In the genomic region with DNA sequence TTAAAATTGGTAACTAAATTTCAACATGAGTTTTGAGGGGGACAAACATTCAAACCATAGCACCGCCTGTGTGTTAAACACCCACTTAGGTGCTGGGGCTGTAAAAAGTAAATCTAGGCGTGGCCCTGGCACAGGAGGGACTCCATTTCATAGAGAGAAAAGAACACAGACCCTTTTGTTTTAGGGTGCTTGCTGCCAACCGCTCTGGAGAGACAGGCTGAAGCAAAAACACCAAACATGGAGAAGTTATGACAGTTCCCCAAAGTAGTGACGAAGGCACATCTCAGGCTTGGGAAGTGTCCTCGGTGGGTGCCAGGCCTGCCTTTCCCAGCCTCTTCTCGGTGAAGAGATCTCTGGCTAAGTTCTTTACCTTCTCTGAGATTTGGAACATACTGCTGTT, we compare ENCODE assay signal across 22 cellular contexts. TPM values are rescaled to one million over a fixed set of nuclear protein-coding genes. Genes with fewer than 3 reads are reported as not detected.
DNase-seq lines count a peak whose midpoint lies in the region; ATAC-seq and TF ChIP-seq lines count a peak whose summit lies in the region.
"Had no signal": no experiment of that assay in that cellular context is flagged by ENCODE, and none has a peak within 500 bp of the region (broad histone marks: within the 10 kb centered on the region; RNA-seq: fewer than 3 reads in every experiment).

No MANE protein-coding gene starts in this region.

- no peaks in the 10 kb centered on the region for H4K20me1 ChIP-seq in Loucy (ENCODE audit: insufficient read depth, low read length, poor library complexity, severe bottlenecking)

- H3K9me3 ChIP-seq in Loucy (ENCODE audit: insufficient read depth, low read depth, low read length): no peaks in the 10 kb centered on the region
- no peaks in the 10 kb centered on the region for H3K9me3 ChIP-seq in mucosa of rectum (ENCODE audit: control insufficient read depth in 2 of 2, low read length in 2 of 2)
- no peaks in the 10 kb centered on the region for H3K9me3 ChIP-seq in thoracic aorta
- H3K9me3 ChIP-seq in BE2C: no peaks in the 10 kb centered on the region

- no peaks in the 10 kb centered on the region for H3K27me3 ChIP-seq in Loucy (ENCODE audit: insufficient read depth, low read length, poor library complexity, severe bottlenecking)
- peaks cover 0 to 3% of the 10 kb centered on the region in 2 donors for H3K27me3 ChIP-seq in mucosa of rectum (ENCODE audit: control insufficient read depth in 2 of 2, insufficient read depth in 2 of 2, low read length in 2 of 2)
- H3K27me3 ChIP-seq in thoracic aorta (replicated peaks; ENCODE audit: insufficient read depth): no peaks in the 10 kb centered on the region
- H3K27me3 ChIP-seq in BE2C: no peaks in the 10 kb centered on the region

- H3K27ac ChIP-seq in mucosa of rectum (ENCODE audit: low read depth in 2 of 2, low read length in 2 of 2) (peak overlapping the region; percentile 30 to 68), thoracic aorta (peak overlapping the region; percentile 85 to 93)
- H3K27ac ChIP-seq: C4-2B, GM23248, HL-60 had no signal

- H3F3A ChIP-seq in Loucy (ENCODE audit: low read depth): peaks cover 4% of the 10 kb centered on the region; the same call in 1 of the 2 replicates

- DNase-seq in SW480 (ENCODE audit: low spot score) (peak; percentile 79), thoracic aorta (ENCODE audit: low spot score) (no peak), BE2C (no peak), SK-N-DZ (ENCODE audit: low spot score) (no peak)
- DNase-seq: activated CD4-positive, alpha-beta memory T cell treated with anti-CD3 and anti-CD28 coated beads for 36 hours; GM23248; hippocampal formation; mesenchymal stem cell; naive B cell; NCI-H1694 treated with DMSO at 0.1 percent for 48 hours; NCI-H774; nucleus accumbens; SIG-M5; T-cell had no signal

- H3K36me3 ChIP-seq in Loucy (ENCODE audit: insufficient read depth, low read length) (no peaks in the 10 kb centered on the region), mucosa of rectum (ENCODE audit: control insufficient read depth in 2 of 2, insufficient read depth in 2 of 2, low read length in 2 of 2) (no peaks in the 10 kb centered on the region), thoracic aorta (peaks cover 5% of the 10 kb centered on the region), BE2C (no peaks in the 10 kb centered on the region)

- H3K9ac ChIP-seq in Loucy (ENCODE audit: low read depth, low read length, poor library complexity, severe bottlenecking): peak overlapping the region; percentile 61
- no peak overlapping the region for H3K9ac ChIP-seq in mucosa of rectum (ENCODE audit: low read depth in 1 of 2, low read length in 2 of 2)
- H3K9ac ChIP-seq: GM23248 had no signal

- no peaks in the 10 kb centered on the region for H3K79me2 ChIP-seq in Loucy (ENCODE audit: insufficient read depth, low read length)

- peak overlapping the region; percentile 86 for H3K4me2 ChIP-seq in Loucy (ENCODE audit: low read depth, low read length, poor library complexity, severe bottlenecking)

- TF ChIP-seq CTCF in Loucy (conservative IDR thresholded peaks at IDR 0.05; ENCODE audit: low read length) (no peak), thoracic aorta (IDR thresholded peaks at IDR 0.05) (no peak), BE2C (IDR thresholded peaks at IDR 0.05; ENCODE audit: low read depth, low read length) (no peak)

- no peaks in the 10 kb centered on the region for H3K9me2 ChIP-seq in Loucy (replicated peaks; ENCODE audit: low read depth, low read length)

- H3K4me3 ChIP-seq in Loucy (ENCODE audit: low read length, poor library complexity, severe bottlenecking) (no peak overlapping the region), mucosa of rectum (ENCODE audit: low read length in 2 of 2) (peak overlapping the region in 1 of 2 donors; percentile 44), thoracic aorta (peak overlapping the region; percentile 76), BE2C (ENCODE audit: low read depth, low read length) (no peak overlapping the region)
- H3K4me3 ChIP-seq: GM23248 had no signal

- no peak for ATAC-seq in thoracic aorta (ENCODE audit: insufficient number of reproducible peaks, low FRiP score, low read depth)
- ATAC-seq in GM18520 (IDR thresholded peaks at IDR 0.05; ENCODE audit: unreplicated experiment): no peak
- ATAC-seq: activated CD4-positive, CD25-positive, alpha-beta regulatory T cell treated with anti-CD3 and anti-CD28 coated beads, Interleukin-2, amount 50 U/mL, for 24 hours; activated naive CD4-positive, alpha-beta T cell treated with anti-CD3 and anti-CD28 coated beads, Interleukin-2, amount 50 U/mL, for 72 hours had no signal

- peak overlapping the region; percentile 79; the same call in 1 of the 2 replicates for H2AFZ ChIP-seq in Loucy (ENCODE audit: low read length)
- H2AFZ ChIP-seq: GM23248 had no signal

- H3K4me1 ChIP-seq in Loucy (ENCODE audit: insufficient read depth, low read length, poor library complexity, severe bottlenecking): peaks cover 39% of the 10 kb centered on the region
- H3K4me1 ChIP-seq in mucosa of rectum (ENCODE audit: control insufficient read depth in 2 of 2, insufficient read depth in 2 of 2, low read length in 2 of 2): peaks cover 2 to 4% of the 10 kb centered on the region in 2 donors
- peaks cover 12 to 71% of the 10 kb centered on the region in 2 donors for H3K4me1 ChIP-seq in thoracic aorta (ENCODE audit: control insufficient read depth in 1 of 2, low read depth in 2 of 2)
- no peaks in the 10 kb centered on the region for H3K4me1 ChIP-seq in BE2C

RNA-seq across cellular contexts. Expression of a gene that starts 5.1 kb away (rescaled TPM):
- 100 to 1,000 TPM; 251 to 325 TPM for total RNA-seq in thoracic aorta
- polyA plus RNA-seq in BE2C (2012; ENCODE audit: insufficient read depth, insufficient read length, low read depth): 0.60 TPM
- polyA plus RNA-seq in SK-N-DZ (2014; cell fraction: cytosol; rRNA removed): not detected in 2 replicates
- not detected in 2 replicates for polyA plus RNA-seq in SK-N-DZ (2014; cell fraction: nucleus; rRNA removed)
- total RNA-seq: activated CD4-positive, alpha-beta memory T cell treated with anti-CD3 and anti-CD28 coated beads for 36 hours; dermis microvascular lymphatic vessel endothelial cell; GM23248 had no signal
- polyA plus RNA-seq: GM23248 had no signal

RNA-seq across cellular contexts. Expression of a gene that starts 28.7 kb away (rescaled TPM):
- 10 to 100 TPM; 20.8 to 36.2 TPM for total RNA-seq in thoracic aorta
- 122 TPM for polyA plus RNA-seq in BE2C (2012; ENCODE audit: insufficient read depth, insufficient read length, low read depth)
- 145 and 154 TPM in 2 replicates for polyA plus RNA-seq in SK-N-DZ (2014; cell fraction: cytosol; rRNA removed)
- polyA plus RNA-seq in SK-N-DZ (2014; cell fraction: nucleus; rRNA removed): 97.8 and 110 TPM in 2 replicates
